Comparison of ENCODE assay signal across 23 cellular contexts in the genomic region with DNA sequence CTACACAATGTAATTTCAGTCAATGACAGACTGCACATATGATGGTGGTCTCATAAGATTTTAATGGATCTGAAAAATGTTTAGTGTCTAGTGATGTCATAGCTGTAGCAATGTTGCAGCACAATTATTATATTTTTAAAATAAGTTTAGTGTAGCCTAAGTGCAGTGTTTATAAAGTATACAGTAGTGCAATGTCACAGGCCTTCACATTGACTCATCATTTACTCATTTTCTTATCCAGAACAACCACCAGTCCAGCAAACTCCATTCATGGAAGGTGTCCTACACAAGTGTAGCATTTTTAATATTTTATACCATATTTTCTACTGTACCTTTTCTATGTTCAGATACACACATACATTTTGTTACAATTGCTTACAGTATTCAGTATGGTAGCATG.
"Had no signal": no experiment of that assay in that cellular context is flagged by ENCODE, and none has a peak within 500 bp of the region (broad histone marks: within the 10 kb centered on the region; RNA-seq: fewer than 3 reads in every experiment).

No MANE protein-coding gene starts in this region.

- H2AFZ ChIP-seq: parathyroid adenoma had no signal

- H3K9me3 ChIP-seq: esophagus muscularis mucosa, prostate gland, stomach, thoracic aorta, transverse colon had no signal

- H3K27me3 ChIP-seq: dorsolateral prefrontal cortex, esophagus muscularis mucosa, foreskin keratinocyte, stomach, transverse colon had no signal

- H3K4me3 Mint-ChIP-seq: immature natural killer cell; naive thymus-derived CD4-positive, alpha-beta T cell; nephron progenitor cell; stimulated activated naive B cell treated with anti-CD40 and anti-IgM and Interleukin-4, amounts not matched to agents 10 μg/mL and 1 μg/mL and 100 μg/mL, for 72 hours had no signal

- H3K36me3 ChIP-seq: esophagus muscularis mucosa, prostate gland, stomach, thoracic aorta, transverse colon had no signal

- H3K4me1 ChIP-seq: esophagus muscularis mucosa, foreskin keratinocyte, parathyroid adenoma, prostate gland, stomach, transverse colon had no signal

- FAIRE-seq: kidney had no signal

- H3K27me3 Mint-ChIP-seq: naive thymus-derived CD4-positive, alpha-beta T cell; stimulated activated naive B cell treated with anti-CD40 and anti-IgM and Interleukin-4, amounts not matched to agents 10 μg/mL and 1 μg/mL and 100 μg/mL, for 72 hours had no signal

- H3K27ac Mint-ChIP-seq: immature natural killer cell; naive thymus-derived CD4-positive, alpha-beta T cell; nephron progenitor cell; stimulated activated naive B cell treated with anti-CD40 and anti-IgM and Interleukin-4, amounts not matched to agents 10 μg/mL and 1 μg/mL and 100 μg/mL, for 72 hours had no signal

- H3K9me3 Mint-ChIP-seq: nephron progenitor cell; stimulated activated naive B cell treated with anti-CD40 and anti-IgM and Interleukin-4, amounts not matched to agents 10 μg/mL and 1 μg/mL and 100 μg/mL, for 72 hours had no signal

- H3K9ac ChIP-seq: parathyroid adenoma had no signal

- H3K4me3 ChIP-seq: dorsolateral prefrontal cortex, esophagus muscularis mucosa, prostate gland, skin epidermis, stomach, thoracic aorta, transverse colon had no signal

- H3K79me2 ChIP-seq: parathyroid adenoma had no signal

- ATAC-seq: foreskin keratinocyte; left colon; left ventricle myocardium superior; naive thymus-derived CD4-positive, alpha-beta T cell; sciatic nerve; stimulated activated naive B cell treated with anti-CD40 and anti-IgM and Interleukin-4, amounts not matched to agents 10 μg/mL and 1 μg/mL and 100 μg/mL, for 72 hours had no signal

- H3K27ac ChIP-seq: dorsolateral prefrontal cortex, epithelial cell of prostate, esophagus muscularis mucosa, foreskin keratinocyte, parathyroid adenoma, prostate gland, skin epidermis, stomach, thoracic aorta, transverse colon had no signal

- H3K36me3 Mint-ChIP-seq: immature natural killer cell; naive thymus-derived CD4-positive, alpha-beta T cell; stimulated activated naive B cell treated with anti-CD40 and anti-IgM and Interleukin-4, amounts not matched to agents 10 μg/mL and 1 μg/mL and 100 μg/mL, for 72 hours had no signal

- DNase-seq: cortex of kidney; dorsolateral prefrontal cortex; effector CD8-positive, alpha-beta T cell; foreskin keratinocyte; immature natural killer cell; kidney; left colon; left ventricle myocardium superior; naive thymus-derived CD4-positive, alpha-beta T cell; nephron progenitor cell; stimulated activated CD4-positive, alpha-beta T cell treated with anti-CD3 and anti-CD28 coated beads, Interleukin-2, amount 100 ng/mL, for 24 hours; stimulated activated CD4-positive, alpha-beta T cell treated with anti-CD3 and anti-CD28 coated beads, Interleukin-4, amount 100 ng/mL, for 4 hours; stimulated activated naive B cell treated with anti-CD40 and anti-IgM and Interleukin-4, amounts not matched to agents 10 μg/mL and 1 μg/mL and 100 μg/mL, for 72 hours; stomach; substantia nigra; transverse colon had no signal

- H3K4me1 Mint-ChIP-seq: immature natural killer cell; naive thymus-derived CD4-positive, alpha-beta T cell; nephron progenitor cell; stimulated activated naive B cell treated with anti-CD40 and anti-IgM and Interleukin-4, amounts not matched to agents 10 μg/mL and 1 μg/mL and 100 μg/mL, for 72 hours had no signal
